8 cellular contexts compared by ENCODE assay signal in the genomic region with DNA sequence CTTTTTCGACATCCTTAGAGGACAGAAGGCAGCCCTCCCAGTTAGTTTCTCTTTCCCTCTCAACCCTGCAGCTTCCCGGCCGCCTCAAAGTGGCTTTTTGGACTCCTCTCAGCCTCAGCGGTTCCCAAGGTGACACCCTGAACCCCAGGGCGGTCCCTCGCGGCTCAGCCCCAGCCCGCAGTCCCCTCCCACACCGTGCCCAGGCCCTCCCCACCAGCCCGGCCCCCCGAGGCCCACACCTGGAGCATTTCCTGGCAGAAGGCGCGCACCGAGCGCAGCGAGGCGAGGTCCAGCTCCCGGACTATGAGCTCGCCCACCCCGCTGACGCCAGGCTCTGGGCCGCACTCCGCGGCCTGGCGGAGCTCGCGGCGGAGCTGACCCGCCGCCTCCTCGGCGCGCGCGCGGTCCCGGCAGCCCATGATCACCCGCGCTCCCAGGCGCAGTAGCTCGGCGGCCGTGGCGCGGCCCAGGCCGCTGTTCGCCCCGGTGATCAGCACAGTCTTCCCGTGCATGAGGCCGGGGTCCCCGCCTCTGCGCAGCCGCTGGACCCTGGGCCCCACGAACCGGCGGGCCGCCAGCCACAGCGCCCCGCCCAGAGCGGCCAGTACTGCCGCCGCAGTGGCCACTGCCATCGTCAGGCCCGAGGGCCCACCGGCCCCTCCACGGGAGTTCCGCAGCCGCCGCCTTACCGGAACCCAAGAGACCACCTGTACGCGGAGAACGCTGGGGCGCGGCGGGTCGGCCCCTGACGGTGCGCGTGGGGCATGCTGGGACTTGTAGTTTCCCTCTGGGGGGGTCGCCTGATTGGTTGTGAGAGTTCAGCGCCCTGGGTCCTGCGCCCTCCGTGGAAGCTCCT. TPM values are rescaled to one million over a fixed set of nuclear protein-coding genes. Genes with fewer than 3 reads are reported as not detected.
DNase-seq lines count a peak whose midpoint lies in the region; ATAC-seq and TF ChIP-seq lines count a peak whose summit lies in the region.

A gene with protein sequence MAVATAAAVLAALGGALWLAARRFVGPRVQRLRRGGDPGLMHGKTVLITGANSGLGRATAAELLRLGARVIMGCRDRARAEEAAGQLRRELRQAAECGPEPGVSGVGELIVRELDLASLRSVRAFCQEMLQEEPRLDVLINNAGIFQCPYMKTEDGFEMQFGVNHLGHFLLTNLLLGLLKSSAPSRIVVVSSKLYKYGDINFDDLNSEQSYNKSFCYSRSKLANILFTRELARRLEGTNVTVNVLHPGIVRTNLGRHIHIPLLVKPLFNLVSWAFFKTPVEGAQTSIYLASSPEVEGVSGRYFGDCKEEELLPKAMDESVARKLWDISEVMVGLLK (minus strand): TSS at position 713 of the 856 bp plus-strand sequence. CDS start 81 bp downstream, at position 632.

- ATAC-seq in GM18870 (IDR thresholded peaks at IDR 0.05; ENCODE audit: unreplicated experiment) (peak; percentile 95), HG03135 (IDR thresholded peaks at IDR 0.05; ENCODE audit: unreplicated experiment) (peak; percentile 96)

- peak; percentile 82 for DNase-seq in NCI-H2196 treated with DMSO at 0.1 percent for 48 hours (lab: John Stamatoyannopoulos, UW; ENCODE audit: unreplicated experiment)
- DNase-seq in breast epithelium (ENCODE audit: low spot score in 2 of 2) = peak; percentile 92 to 93

- H3K9me3 ChIP-seq in breast epithelium (peaks cover 5 to 8% of the 10 kb centered on the region in 2 donors), iPS-18c (ENCODE audit: control insufficient read depth, insufficient read depth, low read length) (no peaks in the 10 kb centered on the region), skeletal muscle tissue (ENCODE audit: control insufficient read depth in 3 of 3, low read length in 3 of 3) (peaks cover 0 to 2% (median 0%) of the 10 kb centered on the region in 3 donors)

- H2AFZ ChIP-seq in ACC112 (ENCODE audit: low read length, unreplicated experiment) = peak within 1 kb of the TSS; percentile 79

- no peaks in the 10 kb centered on the region for H3K27me3 ChIP-seq in ACC112 (ENCODE audit: insufficient read depth, low read length)
- no peaks in the 10 kb centered on the region for H3K27me3 ChIP-seq in breast epithelium
- no peaks in the 10 kb centered on the region for H3K27me3 ChIP-seq in skeletal muscle tissue (ENCODE audit: control insufficient read depth in 3 of 3, insufficient read depth in 3 of 3, low read length in 3 of 3)

- peak; percentile 71 for TF ChIP-seq POLR2A in breast epithelium (IDR thresholded peaks at IDR 0.05)

- peak within 1 kb of the TSS; percentile 79 for H3K27ac ChIP-seq in ACC112 (ENCODE audit: low read depth, low read length)
- peak within 1 kb of the TSS; percentile 90 for H3K27ac ChIP-seq in VCaP
- peak within 1 kb of the TSS; percentile 96 to 98 for H3K27ac ChIP-seq in breast epithelium
- peak within 1 kb of the TSS; percentile 96 for H3K27ac ChIP-seq in skeletal muscle tissue (ENCODE audit: low read depth, low read length)

- TF ChIP-seq CTCF in VCaP (conservative IDR thresholded peaks at IDR 0.05) (no peak), breast epithelium (IDR thresholded peaks at IDR 0.05) (peak in 1 of 3 donors; percentile 22)

- peaks cover 35% of the 10 kb centered on the region for H3K36me3 ChIP-seq in ACC112 (ENCODE audit: insufficient read depth, low read length)
- H3K36me3 ChIP-seq in breast epithelium = no peaks in the 10 kb centered on the region
- H3K36me3 ChIP-seq in skeletal muscle tissue (ENCODE audit: control insufficient read depth in 3 of 3, insufficient read depth in 3 of 3, low read length in 3 of 3) = peaks cover 2 to 7% (median 2%) of the 10 kb centered on the region in 3 donors

- intact Hi-C loops in breast epithelium (cut with DNase I; ENCODE audit: low total_unique reads) = no loop called here

- H3K79me2 ChIP-seq in ACC112 (ENCODE audit: control insufficient read depth, insufficient read depth, low read length, unreplicated experiment) = peaks cover 39% of the 10 kb centered on the region

- H3K9ac ChIP-seq in skeletal muscle tissue (ENCODE audit: low read depth in 1 of 3, low read length in 3 of 3) = peak within 1 kb of the TSS; percentile 78 to 93 (median 87)

- H3K4me3 ChIP-seq in ACC112 (ENCODE audit: low read depth, low read length) = peak within 1 kb of the TSS; percentile 85
- peak within 1 kb of the TSS; percentile 71 to 86 (median 83) for H3K4me3 ChIP-seq in breast epithelium
- H3K4me3 ChIP-seq in iPS-18c (ENCODE audit: insufficient read depth, low read depth, low read length) = peak within 1 kb of the TSS; percentile 75
- H3K4me3 ChIP-seq in skeletal muscle tissue (ENCODE audit: low read length in 3 of 3) = peak within 1 kb of the TSS; percentile 86 to 94 (median 86)

- peaks cover 34% of the 10 kb centered on the region for H3K4me1 ChIP-seq in ACC112 (ENCODE audit: control insufficient read depth, insufficient read depth, low read length, unreplicated experiment)
- no peaks in the 10 kb centered on the region for H3K4me1 ChIP-seq in breast epithelium
- peaks cover 26 to 34% (median 29%) of the 10 kb centered on the region in 3 donors for H3K4me1 ChIP-seq in skeletal muscle tissue (ENCODE audit: control insufficient read depth in 3 of 3, insufficient read depth in 3 of 3, low read length in 3 of 3)

RNA-seq across cellular contexts. Expression of the gene that starts here (rescaled TPM):
- total RNA-seq in breast epithelium (10 to 100 TPM; 31.8 to 42.6 (median 35.7) TPM), skeletal muscle tissue (23.0 TPM)

Comparison
In these comparisons a context has a peak if more than half of its experiments do, and no peak if none do; other contexts are left out.
1. Peak in every context shown above with its lines: DNase-seq, ATAC-seq, H3K4me3 ChIP-seq and H3K27ac ChIP-seq.